ENCODE assay signal across 8 cellular contexts in genomic region chr17:17141860-17142552, GRCh38.
A peak's percentile ranks its signal among the peaks of the same experiment; 100 is the strongest.
DNase-seq lines count a peak whose midpoint lies in the region; ATAC-seq lines count a peak whose summit lies in the region.

No MANE protein-coding gene starts in this region.

- H3K9me3 Mint-ChIP-seq in activated T-helper 17 cell treated with anti-CD3 and anti-CD28 coated beads, Interleukin-2, amount 50 U/mL, for 72 hours = no peaks in the 10 kb centered on the region

- peak; percentile 54 for ATAC-seq in activated T-helper 17 cell treated with anti-CD3 and anti-CD28 coated beads, Interleukin-2, amount 50 U/mL, for 72 hours (replicated peaks)
- no peak for ATAC-seq in HG02623 (IDR thresholded peaks at IDR 0.05; ENCODE audit: unreplicated experiment)

- H3K4me3 Mint-ChIP-seq in activated T-helper 17 cell treated with anti-CD3 and anti-CD28 coated beads, Interleukin-2, amount 50 U/mL, for 72 hours = peak overlapping the region; percentile 29

- peaks cover 68% of the 10 kb centered on the region for H3K36me3 Mint-ChIP-seq in activated T-helper 17 cell treated with anti-CD3 and anti-CD28 coated beads, Interleukin-2, amount 50 U/mL, for 72 hours (ENCODE audit: low read depth)

- DNase-seq in ELR (ENCODE audit: low read depth) (peak; percentile 47), NCI-H2196 treated with DMSO at 0.1 percent for 48 hours (lab: John Stamatoyannopoulos, UW; ENCODE audit: unreplicated experiment) (peak; percentile 9), fibroblast of peridontal ligament (ENCODE audit: extremely low read depth) (peak; percentile 70), occipital lobe (lab: John Stamatoyannopoulos, UW) (peak; percentile 61), NCI-H2081 treated with DMSO at 0.1 percent for 48 hours (lab: John Stamatoyannopoulos, UW) (no peak), mesenteric fat pad (ENCODE audit: low spot score) (no peak)

- peak overlapping the region; percentile 91 for H3K27ac Mint-ChIP-seq in activated T-helper 17 cell treated with anti-CD3 and anti-CD28 coated beads, Interleukin-2, amount 50 U/mL, for 72 hours

- H3K4me1 Mint-ChIP-seq in activated T-helper 17 cell treated with anti-CD3 and anti-CD28 coated beads, Interleukin-2, amount 50 U/mL, for 72 hours = peaks cover 19% of the 10 kb centered on the region

- H3K27me3 Mint-ChIP-seq in activated T-helper 17 cell treated with anti-CD3 and anti-CD28 coated beads, Interleukin-2, amount 50 U/mL, for 72 hours = no peaks in the 10 kb centered on the region

Comparison
In these comparisons a context has a peak if more than half of its experiments do, and no peak if none do; other contexts are left out.
1. DNase-seq: peak in ELR (single experiment), NCI-H2196 treated with DMSO at 0.1 percent for 48 hours (single experiment), fibroblast of peridontal ligament (single experiment) and occipital lobe (single experiment); none in NCI-H2081 treated with DMSO at 0.1 percent for 48 hours (single experiment) and mesenteric fat pad (single experiment).